ENCODE assay signal across 2 cellular contexts in the genomic region with DNA sequence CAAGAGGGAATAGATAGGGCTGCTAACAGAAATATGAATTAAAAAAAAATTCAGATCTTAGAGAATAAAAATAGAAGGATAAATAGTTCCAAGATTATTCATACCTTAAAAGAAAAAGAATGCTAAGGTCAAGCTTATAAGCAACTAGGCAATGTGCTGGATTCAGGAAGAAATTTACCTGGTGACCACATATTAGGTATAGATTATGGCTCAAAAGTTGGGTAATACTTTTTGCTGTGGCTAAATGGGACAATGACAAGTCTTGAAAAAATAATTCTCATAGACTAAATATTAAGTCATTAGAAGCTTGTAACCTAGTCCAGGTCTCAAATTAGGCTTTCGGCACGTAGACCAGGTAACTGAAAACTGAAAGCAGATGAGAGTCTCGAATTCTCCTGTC.
TF ChIP-seq lines count a peak whose summit lies in the region.

No MANE protein-coding gene starts in this region.

TF ChIP-seq in SK-N-SH, 30 proteins besides CTCF, POLR2A, EP300 and RAD21 (continued from another document):
- TF ChIP-seq EZH2phosphoT487 (IDR thresholded peaks at IDR 0.05; ENCODE audit: borderline replicate concordance, low read depth) = no peak
- TF ChIP-seq CHD2 (IDR thresholded peaks at IDR 0.05; ENCODE audit: low read length, partially characterized antibody) = no peak
- no peak for TF ChIP-seq TEAD4 (IDR thresholded peaks at IDR 0.05; ENCODE audit: borderline replicate concordance, insufficient read depth)
- TF ChIP-seq GABPA (IDR thresholded peaks at IDR 0.05; ENCODE audit: low read depth) = no peak
- no peak for TF ChIP-seq FOXM1 (IDR thresholded peaks at IDR 0.05; ENCODE audit: low read depth)
- no peak for TF ChIP-seq JUND (IDR thresholded peaks at IDR 0.05)
- TF ChIP-seq NRF1 (IDR thresholded peaks at IDR 0.05; ENCODE audit: low read depth, low read length) = no peak
- TF ChIP-seq, protein P1, sequence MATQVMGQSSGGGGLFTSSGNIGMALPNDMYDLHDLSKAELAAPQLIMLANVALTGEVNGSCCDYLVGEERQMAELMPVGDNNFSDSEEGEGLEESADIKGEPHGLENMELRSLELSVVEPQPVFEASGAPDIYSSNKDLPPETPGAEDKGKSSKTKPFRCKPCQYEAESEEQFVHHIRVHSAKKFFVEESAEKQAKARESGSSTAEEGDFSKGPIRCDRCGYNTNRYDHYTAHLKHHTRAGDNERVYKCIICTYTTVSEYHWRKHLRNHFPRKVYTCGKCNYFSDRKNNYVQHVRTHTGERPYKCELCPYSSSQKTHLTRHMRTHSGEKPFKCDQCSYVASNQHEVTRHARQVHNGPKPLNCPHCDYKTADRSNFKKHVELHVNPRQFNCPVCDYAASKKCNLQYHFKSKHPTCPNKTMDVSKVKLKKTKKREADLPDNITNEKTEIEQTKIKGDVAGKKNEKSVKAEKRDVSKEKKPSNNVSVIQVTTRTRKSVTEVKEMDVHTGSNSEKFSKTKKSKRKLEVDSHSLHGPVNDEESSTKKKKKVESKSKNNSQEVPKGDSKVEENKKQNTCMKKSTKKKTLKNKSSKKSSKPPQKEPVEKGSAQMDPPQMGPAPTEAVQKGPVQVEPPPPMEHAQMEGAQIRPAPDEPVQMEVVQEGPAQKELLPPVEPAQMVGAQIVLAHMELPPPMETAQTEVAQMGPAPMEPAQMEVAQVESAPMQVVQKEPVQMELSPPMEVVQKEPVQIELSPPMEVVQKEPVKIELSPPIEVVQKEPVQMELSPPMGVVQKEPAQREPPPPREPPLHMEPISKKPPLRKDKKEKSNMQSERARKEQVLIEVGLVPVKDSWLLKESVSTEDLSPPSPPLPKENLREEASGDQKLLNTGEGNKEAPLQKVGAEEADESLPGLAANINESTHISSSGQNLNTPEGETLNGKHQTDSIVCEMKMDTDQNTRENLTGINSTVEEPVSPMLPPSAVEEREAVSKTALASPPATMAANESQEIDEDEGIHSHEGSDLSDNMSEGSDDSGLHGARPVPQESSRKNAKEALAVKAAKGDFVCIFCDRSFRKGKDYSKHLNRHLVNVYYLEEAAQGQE (IDR thresholded peaks at IDR 0.05; ENCODE audit: low read depth, low read length) = no peak
- TF ChIP-seq, protein P2, sequence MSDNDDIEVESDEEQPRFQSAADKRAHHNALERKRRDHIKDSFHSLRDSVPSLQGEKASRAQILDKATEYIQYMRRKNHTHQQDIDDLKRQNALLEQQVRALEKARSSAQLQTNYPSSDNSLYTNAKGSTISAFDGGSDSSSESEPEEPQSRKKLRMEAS (IDR thresholded peaks at IDR 0.05; ENCODE audit: low read depth) = no peak
- TF ChIP-seq TCF12 (IDR thresholded peaks at IDR 0.05) = no peak

TF ChIP-seq in SK-N-SH treated with all-trans-retinoic acid at 6 μM for 48 hours, 23 proteins besides CTCF, POLR2A, EP300 and RAD21 (continued from another document):
- TF ChIP-seq, protein P3, sequence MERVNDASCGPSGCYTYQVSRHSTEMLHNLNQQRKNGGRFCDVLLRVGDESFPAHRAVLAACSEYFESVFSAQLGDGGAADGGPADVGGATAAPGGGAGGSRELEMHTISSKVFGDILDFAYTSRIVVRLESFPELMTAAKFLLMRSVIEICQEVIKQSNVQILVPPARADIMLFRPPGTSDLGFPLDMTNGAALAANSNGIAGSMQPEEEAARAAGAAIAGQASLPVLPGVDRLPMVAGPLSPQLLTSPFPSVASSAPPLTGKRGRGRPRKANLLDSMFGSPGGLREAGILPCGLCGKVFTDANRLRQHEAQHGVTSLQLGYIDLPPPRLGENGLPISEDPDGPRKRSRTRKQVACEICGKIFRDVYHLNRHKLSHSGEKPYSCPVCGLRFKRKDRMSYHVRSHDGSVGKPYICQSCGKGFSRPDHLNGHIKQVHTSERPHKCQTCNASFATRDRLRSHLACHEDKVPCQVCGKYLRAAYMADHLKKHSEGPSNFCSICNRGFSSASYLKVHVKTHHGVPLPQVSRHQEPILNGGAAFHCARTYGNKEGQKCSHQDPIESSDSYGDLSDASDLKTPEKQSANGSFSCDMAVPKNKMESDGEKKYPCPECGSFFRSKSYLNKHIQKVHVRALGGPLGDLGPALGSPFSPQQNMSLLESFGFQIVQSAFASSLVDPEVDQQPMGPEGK (CRISPR knock-in tag; IDR thresholded peaks at IDR 0.05; ENCODE audit: borderline replicate concordance) = no peak
- TF ChIP-seq ZNF565 (CRISPR knock-in tag; conservative IDR thresholded peaks at IDR 0.05; ENCODE audit: low read depth) (no peak), PPARA (CRISPR knock-in tag; IDR thresholded peaks at IDR 0.05; ENCODE audit: borderline replicate concordance) (no peak), BACH2 (CRISPR knock-in tag; IDR thresholded peaks at IDR 0.05; ENCODE audit: borderline replicate concordance) (no peak), ZFP3 (CRISPR knock-in tag; IDR thresholded peaks at IDR 0.05) (no peak)
- TF ChIP-seq, protein P4, sequence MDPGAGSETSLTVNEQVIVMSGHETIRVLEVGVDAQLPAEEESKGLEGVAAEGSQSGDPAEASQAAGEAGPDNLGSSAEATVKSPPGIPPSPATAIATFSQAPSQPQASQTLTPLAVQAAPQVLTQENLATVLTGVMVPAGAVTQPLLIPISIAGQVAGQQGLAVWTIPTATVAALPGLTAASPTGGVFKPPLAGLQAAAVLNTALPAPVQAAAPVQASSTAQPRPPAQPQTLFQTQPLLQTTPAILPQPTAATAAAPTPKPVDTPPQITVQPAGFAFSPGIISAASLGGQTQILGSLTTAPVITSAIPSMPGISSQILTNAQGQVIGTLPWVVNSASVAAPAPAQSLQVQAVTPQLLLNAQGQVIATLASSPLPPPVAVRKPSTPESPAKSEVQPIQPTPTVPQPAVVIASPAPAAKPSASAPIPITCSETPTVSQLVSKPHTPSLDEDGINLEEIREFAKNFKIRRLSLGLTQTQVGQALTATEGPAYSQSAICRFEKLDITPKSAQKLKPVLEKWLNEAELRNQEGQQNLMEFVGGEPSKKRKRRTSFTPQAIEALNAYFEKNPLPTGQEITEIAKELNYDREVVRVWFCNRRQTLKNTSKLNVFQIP (CRISPR knock-in tag; IDR thresholded peaks at IDR 0.05; ENCODE audit: borderline replicate concordance, low read depth) = no peak
- TF ChIP-seq, protein P5, sequence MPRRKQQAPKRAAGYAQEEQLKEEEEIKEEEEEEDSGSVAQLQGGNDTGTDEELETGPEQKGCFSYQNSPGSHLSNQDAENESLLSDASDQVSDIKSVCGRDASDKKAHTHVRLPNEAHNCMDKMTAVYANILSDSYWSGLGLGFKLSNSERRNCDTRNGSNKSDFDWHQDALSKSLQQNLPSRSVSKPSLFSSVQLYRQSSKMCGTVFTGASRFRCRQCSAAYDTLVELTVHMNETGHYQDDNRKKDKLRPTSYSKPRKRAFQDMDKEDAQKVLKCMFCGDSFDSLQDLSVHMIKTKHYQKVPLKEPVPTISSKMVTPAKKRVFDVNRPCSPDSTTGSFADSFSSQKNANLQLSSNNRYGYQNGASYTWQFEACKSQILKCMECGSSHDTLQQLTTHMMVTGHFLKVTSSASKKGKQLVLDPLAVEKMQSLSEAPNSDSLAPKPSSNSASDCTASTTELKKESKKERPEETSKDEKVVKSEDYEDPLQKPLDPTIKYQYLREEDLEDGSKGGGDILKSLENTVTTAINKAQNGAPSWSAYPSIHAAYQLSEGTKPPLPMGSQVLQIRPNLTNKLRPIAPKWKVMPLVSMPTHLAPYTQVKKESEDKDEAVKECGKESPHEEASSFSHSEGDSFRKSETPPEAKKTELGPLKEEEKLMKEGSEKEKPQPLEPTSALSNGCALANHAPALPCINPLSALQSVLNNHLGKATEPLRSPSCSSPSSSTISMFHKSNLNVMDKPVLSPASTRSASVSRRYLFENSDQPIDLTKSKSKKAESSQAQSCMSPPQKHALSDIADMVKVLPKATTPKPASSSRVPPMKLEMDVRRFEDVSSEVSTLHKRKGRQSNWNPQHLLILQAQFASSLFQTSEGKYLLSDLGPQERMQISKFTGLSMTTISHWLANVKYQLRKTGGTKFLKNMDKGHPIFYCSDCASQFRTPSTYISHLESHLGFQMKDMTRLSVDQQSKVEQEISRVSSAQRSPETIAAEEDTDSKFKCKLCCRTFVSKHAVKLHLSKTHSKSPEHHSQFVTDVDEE (CRISPR knock-in tag; IDR thresholded peaks at IDR 0.05) = no peak
